In the genomic region with DNA sequence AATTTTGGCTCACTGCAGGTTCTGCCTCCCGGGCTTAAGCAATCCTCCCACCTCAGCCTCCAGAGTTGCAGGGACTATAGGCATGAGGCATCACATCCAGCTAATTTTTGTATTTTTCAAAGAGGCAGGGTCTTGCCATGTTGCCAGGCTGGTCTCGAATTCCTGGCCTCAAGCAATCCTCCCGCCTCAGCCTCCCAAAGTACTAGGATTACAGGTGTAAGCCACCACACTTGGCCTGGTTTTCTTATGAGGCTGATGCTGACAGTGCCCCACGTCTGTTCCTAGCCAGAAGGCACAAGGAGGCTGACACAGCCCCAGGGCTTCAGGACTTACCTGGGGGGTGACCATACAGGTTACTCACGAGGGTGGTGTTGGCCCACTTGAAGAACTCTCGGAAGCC, we compare ENCODE assay signal across 9 cellular contexts.
"Had no signal": no experiment of that assay in that cellular context is flagged by ENCODE, and none has a peak within 500 bp of the region (broad histone marks: within the 10 kb centered on the region; RNA-seq: fewer than 3 reads in every experiment).

No MANE protein-coding gene starts in this region.

- H3K4me1 ChIP-seq: HAP-1 had no signal

- H3K36me3 ChIP-seq: HAP-1 had no signal

- H3K9ac ChIP-seq: GM23248 had no signal

- DNase-seq: GM23248, GOT3, H7, H9, HCEC 1CT, HFFc6 had no signal

- H3K27ac Mint-ChIP-seq: GM23338, H9, HFFc6 had no signal

- H3K4me3 Mint-ChIP-seq: GM23338, H9, HFFc6 had no signal

- H3K9me3 ChIP-seq: HAP-1 had no signal

- H3K9me3 Mint-ChIP-seq: GM23338, H9, HFFc6 had no signal

- ATAC-seq: GM23338, HCT116 had no signal

- H3K27ac ChIP-seq: GM23248 had no signal

- H2AFZ ChIP-seq: GM23248, GM23338 had no signal

- H3K4me1 Mint-ChIP-seq: GM23338, H9 had no signal

- H3K4me3 ChIP-seq: GM23248, GM23338, HAP-1 had no signal

- H3K4me2 ChIP-seq: GM23338 had no signal
